Comparison of ENCODE assay signal across 8 cellular contexts in the genomic region with DNA sequence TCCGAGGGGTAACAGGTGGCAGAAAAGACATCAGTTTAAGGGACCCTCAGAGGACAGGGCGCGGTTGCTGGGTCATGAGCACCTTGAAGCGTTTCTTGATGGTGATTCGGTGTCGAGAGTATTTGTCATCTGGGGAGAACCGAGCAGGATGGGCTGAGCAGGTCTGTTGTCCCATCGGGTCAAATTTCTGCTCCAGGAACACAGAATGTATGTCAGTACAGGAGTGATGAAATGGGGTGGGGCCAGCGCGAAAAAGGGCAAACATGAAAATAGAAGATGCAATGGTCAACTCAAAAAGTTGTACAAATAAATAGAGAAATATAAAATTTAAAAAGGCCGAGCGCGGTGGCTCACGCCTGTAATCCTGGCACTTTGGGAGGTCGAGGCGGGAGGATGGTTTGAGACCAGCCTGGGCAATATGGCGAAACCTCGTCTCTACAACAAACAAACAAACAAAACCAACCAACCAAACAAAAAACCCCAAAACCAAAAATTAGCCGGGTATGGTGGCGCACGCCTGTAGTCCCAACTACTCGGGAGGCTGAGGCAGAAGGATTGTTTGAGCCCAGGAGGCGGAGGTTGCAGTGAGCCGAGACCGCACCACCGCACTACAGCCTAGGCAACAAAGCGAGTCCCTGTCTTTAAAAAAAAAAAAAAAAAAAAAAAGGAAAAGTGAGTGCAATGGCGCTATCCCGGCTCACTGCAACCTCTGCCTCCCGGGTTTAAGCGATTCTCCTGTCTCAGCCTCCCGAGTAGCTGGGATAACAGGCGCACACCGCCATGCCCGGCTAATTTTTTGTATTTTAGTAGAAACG. TPM values are rescaled to one million over a fixed set of nuclear protein-coding genes. Genes with fewer than 3 reads are reported as not detected.
DNase-seq lines count a peak whose midpoint lies in the region; ATAC-seq, FAIRE-seq and TF ChIP-seq lines count a peak whose summit lies in the region.

No MANE protein-coding gene starts in this region.

- peaks cover 7% of the 10 kb centered on the region for H3K79me1 ChIP-seq in trophoblast cell (ENCODE audit: low read length)

- H3K4me2 ChIP-seq in OCI-LY1 (ENCODE audit: low read length) (peak overlapping the region; percentile 36), trophoblast cell (ENCODE audit: low read length) (peak overlapping the region; percentile 35)

- DNase-seq in trophoblast cell (peak in 1 of 2 donors; percentile 34), GM19239 (ENCODE audit: insufficient read length, low spot score) (no peak), CD1c-positive myeloid dendritic cell (ENCODE audit: extremely low spot score) (no peak), inferior parietal cortex (ENCODE audit: extremely low spot score) (no peak)

- H3K4me3 ChIP-seq in OCI-LY1 (ENCODE audit: low read depth, low read length, poor library complexity, severe bottlenecking) (peak overlapping the region; percentile 79), esophagus (ENCODE audit: low read depth in 1 of 2, low read length in 2 of 2) (peak overlapping the region; percentile 68 to 78), trophoblast cell (ENCODE audit: low read depth, low read length) (peak overlapping the region; percentile 74)

- no peaks in the 10 kb centered on the region; the same call in 1 of the 2 replicates for H3K4me1 ChIP-seq in ES-I3 (ENCODE audit: insufficient read depth, low read length)
- H3K4me1 ChIP-seq in OCI-LY1 (ENCODE audit: insufficient read depth, low read length, severe bottlenecking) = peaks cover 16% of the 10 kb centered on the region
- H3K4me1 ChIP-seq in esophagus (ENCODE audit: control insufficient read depth in 2 of 2, insufficient read depth in 2 of 2, low read length in 1 of 2) = peaks cover 0 to 4% of the 10 kb centered on the region in 2 donors
- H3K4me1 ChIP-seq in trophoblast cell (ENCODE audit: control insufficient read depth in 1 of 2, insufficient read depth in 2 of 2, low read length in 2 of 2) = peaks cover 4 to 6% of the 10 kb centered on the region in 2 experiments

- H3K27ac ChIP-seq in OCI-LY1 (ENCODE audit: low read depth, low read length, poor library complexity, severe bottlenecking) = peak overlapping the region; percentile 37
- H3K27ac ChIP-seq in esophagus (ENCODE audit: low read depth in 2 of 2, low read length in 1 of 2) = peak overlapping the region; percentile 91 to 99
- H3K27ac ChIP-seq in trophoblast cell (ENCODE audit: low read depth, low read length) = peak overlapping the region; percentile 46

- no peaks in the 10 kb centered on the region for H3K9me2 ChIP-seq in OCI-LY1 (ENCODE audit: low read depth, low read length)

- no peak overlapping the region for H2BK120ac ChIP-seq in trophoblast cell (ENCODE audit: insufficient read depth, low read length, poor library complexity)

- H3K27me3 ChIP-seq in OCI-LY1 (ENCODE audit: insufficient read depth, low read length) (no peaks in the 10 kb centered on the region; the same call in 1 of the 2 replicates), esophagus (ENCODE audit: control insufficient read depth in 1 of 2, insufficient read depth in 2 of 2, low read length in 2 of 2) (no peaks in the 10 kb centered on the region), trophoblast cell (ENCODE audit: insufficient read depth, low read length) (no peaks in the 10 kb centered on the region)

- no peak overlapping the region for H2BK12ac ChIP-seq in trophoblast cell (ENCODE audit: low read length)

- peak overlapping the region; percentile 25 for H3K14ac ChIP-seq in trophoblast cell (ENCODE audit: low read length)

- H3K36me3 ChIP-seq in ES-I3 (ENCODE audit: insufficient read depth, low read length) (peaks cover 5% of the 10 kb centered on the region; the same call in 1 of the 2 replicates), OCI-LY1 (ENCODE audit: insufficient read depth, low read length) (peaks cover 21% of the 10 kb centered on the region), esophagus (ENCODE audit: control insufficient read depth in 2 of 2, insufficient read depth in 2 of 2, low read length in 1 of 2) (peaks cover 0 to 3% of the 10 kb centered on the region in 2 donors), trophoblast cell (ENCODE audit: control insufficient read depth in 1 of 2, insufficient read depth in 2 of 2, low read length in 2 of 2) (peaks cover 7 to 8% of the 10 kb centered on the region in 2 experiments)

- no peak overlapping the region for H2AK5ac ChIP-seq in trophoblast cell (ENCODE audit: low read length)

- no peak for TF ChIP-seq CTCF in OCI-LY1 (IDR thresholded peaks at IDR 0.05; ENCODE audit: low read length)

- H3F3A ChIP-seq in OCI-LY1 (ENCODE audit: insufficient read depth, low read length) = 0 out of 2 replicates have a peak, but pooled peaks cover 3% of the 10 kb centered on the region

- ATAC-seq in GM19351 (IDR thresholded peaks at IDR 0.05; ENCODE audit: unreplicated experiment) = no peak

- H3K9me3 ChIP-seq in ES-I3 (ENCODE audit: control insufficient read depth, insufficient read depth, low read length) (no peaks in the 10 kb centered on the region), OCI-LY1 (ENCODE audit: low read length) (no peaks in the 10 kb centered on the region), esophagus (ENCODE audit: control insufficient read depth in 2 of 2, insufficient read depth in 1 of 2, low read depth in 1 of 2, low read length in 1 of 2) (no peaks in the 10 kb centered on the region), trophoblast cell (ENCODE audit: insufficient read depth, low read depth, low read length) (no peaks in the 10 kb centered on the region)

- H4K91ac ChIP-seq in trophoblast cell (ENCODE audit: low read depth, low read length) = peak overlapping the region; percentile 30

- WGBS in esophagus, 2 donors = 51 to 54% methylated on average over 36 of the region's 36 CpGs
- 100% methylated on average over 1 of the region's 36 CpGs for WGBS in trophoblast cell (ENCODE audit: extremely low coverage, insufficient coverage, insufficient read length)

- no peaks in the 10 kb centered on the region for H4K20me1 ChIP-seq in OCI-LY1 (ENCODE audit: insufficient read depth, low read length)

- FAIRE-seq in GM19239 (lab: Jason Lieb, UNC) = no peak

- H4K12ac ChIP-seq in trophoblast cell (ENCODE audit: low read depth, low read length) = peak overlapping the region; percentile 31

- H3K4ac ChIP-seq in trophoblast cell (ENCODE audit: low read depth, low read length) = peak overlapping the region; percentile 78

- H3K23ac ChIP-seq in trophoblast cell (ENCODE audit: low read length) = no peak overlapping the region

- H2AFZ ChIP-seq in OCI-LY1 (ENCODE audit: low read length) = no peak overlapping the region
- H2AFZ ChIP-seq in trophoblast cell (ENCODE audit: insufficient read depth, low read length, poor library complexity) = peak overlapping the region; percentile 7

- H3K18ac ChIP-seq in trophoblast cell (ENCODE audit: low read length) = peak overlapping the region; percentile 21

- peak overlapping the region; percentile 67 for H4K8ac ChIP-seq in trophoblast cell (ENCODE audit: low read depth, low read length)

- H3K9ac ChIP-seq in ES-I3 (ENCODE audit: low read depth, low read length) = peak overlapping the region; percentile 72
- peak overlapping the region; percentile 80 for H3K9ac ChIP-seq in OCI-LY1 (ENCODE audit: low read length)
- H3K9ac ChIP-seq in trophoblast cell (ENCODE audit: low read length) = peak overlapping the region; percentile 19

- peak overlapping the region; percentile 10 for H2BK5ac ChIP-seq in trophoblast cell (ENCODE audit: low read depth, low read length, poor library complexity)

- H3K79me2 ChIP-seq in OCI-LY1 (ENCODE audit: insufficient read depth, low read length) (peaks cover 7% of the 10 kb centered on the region), trophoblast cell (ENCODE audit: control insufficient read depth, insufficient read depth, low read length, poor library complexity) (peaks cover 9% of the 10 kb centered on the region)

RNA-seq across cellular contexts. Expression of a gene that starts 0.8 kb away (rescaled TPM):
- polyA plus RNA-seq in esophagus = 100 to 1,000 TPM; 203 to 276 TPM
- polyA plus RNA-seq in trophoblast cell (2013) = 349 TPM in 2 replicates

RNA-seq across cellular contexts. Expression of a gene that starts 1.0 kb away (rescaled TPM):
- polyA plus RNA-seq in esophagus = not detected
- polyA plus RNA-seq in trophoblast cell (2013) = 0.01 TPM in 1 of 2 replicates, not detected in the other

RNA-seq across cellular contexts. Expression of a gene that starts 4.5 kb away (rescaled TPM):
- polyA plus RNA-seq in esophagus = 10 to 100 TPM; 16.1 to 21.5 TPM
- 6.9 and 7.7 TPM in 2 replicates for polyA plus RNA-seq in trophoblast cell (2013)

RNA-seq across cellular contexts. Expression of a gene that starts 24.9 kb away (rescaled TPM):
- polyA plus RNA-seq in esophagus = 100 to 1,000 TPM in 1 of 2 donors, 10 to 100 TPM in 1; 45.6 to 125 TPM
- polyA plus RNA-seq in trophoblast cell (2013) = 35.0 and 37.8 TPM in 2 replicates

Comparison
In these comparisons a context has a peak if more than half of its experiments do, and no peak if none do; other contexts are left out.
1. H3K9ac ChIP-seq: peak in every context shown above with its lines; median percentile 80 in OCI-LY1; 72 in ES-I3; 19 in trophoblast cell.
2. H3K27ac ChIP-seq: peak in every context shown above with its lines; median percentile 95 in esophagus; 46 in trophoblast cell; 37 in OCI-LY1.